ENCODE assay signal across 17 cellular contexts in genomic region chr2:233063976-233064411, GRCh38. TPM values are rescaled to one million over a fixed set of nuclear protein-coding genes. Genes with fewer than 3 reads are reported as not detected.
A peak's percentile ranks its signal among the peaks of the same experiment; 100 is the strongest.
DNase-seq lines count a peak whose midpoint lies in the region; ATAC-seq and TF ChIP-seq lines count a peak whose summit lies in the region.
"Had no signal": no experiment of that assay in that cellular context is flagged by ENCODE, and none has a peak within 500 bp of the region (broad histone marks: within the 10 kb centered on the region; RNA-seq: fewer than 3 reads in every experiment).

No MANE protein-coding gene starts in this region.

- peak overlapping the region; percentile 2 for H3K4me3 ChIP-seq in GM12875 (ENCODE audit: low read depth, low read length)

- H3K9me3 Mint-ChIP-seq in CD14-positive monocyte, result peaks cover 0 to 5% (median 0%) of the 10 kb centered on the region in 7 donors
- no peaks in the 10 kb centered on the region for H3K9me3 Mint-ChIP-seq in activated T-helper 17 cell treated with anti-CD3 and anti-CD28 coated beads, Interleukin-2, amount 50 U/mL, for 72 hours
- no peaks in the 10 kb centered on the region for H3K9me3 Mint-ChIP-seq in naive thymus-derived CD8-positive, alpha-beta T cell
- H3K9me3 Mint-ChIP-seq: H9, neural crest cell, WTC11 had no signal

- H3K4me1 Mint-ChIP-seq in CD14-positive monocyte, result peaks cover 65% of the 10 kb centered on the region
- peaks cover 25% of the 10 kb centered on the region for H3K4me1 Mint-ChIP-seq in activated T-helper 17 cell treated with anti-CD3 and anti-CD28 coated beads, Interleukin-2, amount 50 U/mL, for 72 hours
- H3K4me1 Mint-ChIP-seq in naive thymus-derived CD8-positive, alpha-beta T cell, result peaks cover 32 to 76% (median 65%) of the 10 kb centered on the region in 4 donors

- DNase-seq in CD14-positive monocyte (ENCODE audit: low spot score) (no peak), glomerular visceral epithelial cell (ENCODE audit: extremely low spot score) (no peak), HuH-7.5 (ENCODE audit: low spot score) (no peak)
- no peak for DNase-seq in naive thymus-derived CD8-positive, alpha-beta T cell
- DNase-seq in stimulated activated CD4-positive, alpha-beta T cell treated with anti-CD3 and anti-CD28 coated beads, Interleukin-2, amount 100 ng/mL, for 48 hours, result no peak
- DNase-seq: NCI-H1417; NCI-H524 treated with DMSO at 0.1 percent for 48 hours; SIG-M5; stimulated activated CD4-positive, alpha-beta T cell treated with anti-CD3 and anti-CD28 coated beads, Interleukin-12 subunit alpha, Interleukin-12 subunit beta, amount 100 ng/mL, for 4 hours had no signal

- H3K27me3 Mint-ChIP-seq in CD14-positive monocyte (ENCODE audit: low read depth in 3 of 3), result peaks cover 0 to 3% (median 0%) of the 10 kb centered on the region in 3 donors
- no peaks in the 10 kb centered on the region for H3K27me3 Mint-ChIP-seq in activated T-helper 17 cell treated with anti-CD3 and anti-CD28 coated beads, Interleukin-2, amount 50 U/mL, for 72 hours
- H3K27me3 Mint-ChIP-seq in naive thymus-derived CD8-positive, alpha-beta T cell, result no peaks in the 10 kb centered on the region

- peak overlapping the region; percentile 97 to 98 for H3K4me3 Mint-ChIP-seq in CD14-positive monocyte
- H3K4me3 Mint-ChIP-seq in activated T-helper 17 cell treated with anti-CD3 and anti-CD28 coated beads, Interleukin-2, amount 50 U/mL, for 72 hours, result peak overlapping the region; percentile 97
- peak overlapping the region; percentile 89 to 99 (median 94) for H3K4me3 Mint-ChIP-seq in naive thymus-derived CD8-positive, alpha-beta T cell
- H3K4me3 Mint-ChIP-seq: H9, neural crest cell, WTC11 had no signal

- H3K27ac Mint-ChIP-seq in CD14-positive monocyte, result peak overlapping the region in 5 of 7 donors; percentile 35 to 97 (median 86)
- H3K27ac Mint-ChIP-seq in activated T-helper 17 cell treated with anti-CD3 and anti-CD28 coated beads, Interleukin-2, amount 50 U/mL, for 72 hours, result no peak overlapping the region
- H3K27ac Mint-ChIP-seq in naive thymus-derived CD8-positive, alpha-beta T cell, result peak overlapping the region in 9 of 10 donors; percentile 65 to 99 (median 96)
- H3K27ac Mint-ChIP-seq: WTC11 had no signal

- POLR2A ChIA-PET in naive thymus-derived CD8-positive, alpha-beta T cell (lab: Charles Lee), result interaction anchor here (0.9 to 2.4 kb wide), 5 partner anchors 9 to 26 kb away, joined by 3 to 11 read pairs (median 8); no protein-coding TSS in a partner anchor

- ATAC-seq in activated T-helper 17 cell treated with anti-CD3 and anti-CD28 coated beads, Interleukin-2, amount 50 U/mL, for 72 hours (replicated peaks), result no peak
- ATAC-seq in naive thymus-derived CD8-positive, alpha-beta T cell, result no peak
- ATAC-seq in GM19035 (IDR thresholded peaks at IDR 0.05; ENCODE audit: unreplicated experiment), result no peak

- peaks cover 19 to 32% of the 10 kb centered on the region in 2 donors for H3K36me3 Mint-ChIP-seq in CD14-positive monocyte
- peaks cover 72% of the 10 kb centered on the region for H3K36me3 Mint-ChIP-seq in activated T-helper 17 cell treated with anti-CD3 and anti-CD28 coated beads, Interleukin-2, amount 50 U/mL, for 72 hours (ENCODE audit: low read depth)
- H3K36me3 Mint-ChIP-seq in naive thymus-derived CD8-positive, alpha-beta T cell, result peaks cover 0 to 46% (median 9%) of the 10 kb centered on the region in 3 donors
- H3K36me3 Mint-ChIP-seq: WTC11 had no signal

- intact Hi-C loops in CD14-positive monocyte (cut with micrococcal nuclease), result loop anchor here (5.0 kb wide), 2 partner anchors 33 to 178 kb away; no protein-coding TSS in a partner anchor

- TF ChIP-seq CTCF in CD14-positive monocyte (IDR thresholded peaks at IDR 0.05), result no peak
- TF ChIP-seq CTCF in GM12875 (IDR thresholded peaks at IDR 0.05; ENCODE audit: borderline replicate concordance, insufficient read depth, low read depth, low read length), result no peak

RNA-seq across cellular contexts. Expression of gene INPP5D, which starts 3.9 kb away (rescaled TPM):
- 10 to 100 TPM; 30.6 to 54.8 TPM for polyA plus RNA-seq in CD14-positive monocyte
- 10 to 100 TPM; 81.6 to 89.8 TPM for total RNA-seq in activated T-helper 17 cell treated with anti-CD3 and anti-CD28 coated beads, Interleukin-2, amount 50 U/mL, for 72 hours
- 100 to 1,000 TPM; 123 to 124 TPM for total RNA-seq in naive thymus-derived CD8-positive, alpha-beta T cell
- 10 to 100 TPM; 36.4 to 88.3 (median 44.7) TPM for polyA plus RNA-seq in naive thymus-derived CD8-positive, alpha-beta T cell

RNA-seq across cellular contexts. Expression of gene NEU2, which starts 31.5 kb away (rescaled TPM):
- polyA plus RNA-seq in CD14-positive monocyte, result not detected
- not detected for total RNA-seq in activated T-helper 17 cell treated with anti-CD3 and anti-CD28 coated beads, Interleukin-2, amount 50 U/mL, for 72 hours
- total RNA-seq in naive thymus-derived CD8-positive, alpha-beta T cell, result not detected
- polyA plus RNA-seq in naive thymus-derived CD8-positive, alpha-beta T cell, result not detected
- total RNA-seq: H9, neural crest cell, WTC11 had no signal
- polyA plus RNA-seq: adipose tissue, BJ had no signal

RNA-seq across cellular contexts. Expression of gene NGEF, which starts 50.9 kb away (rescaled TPM):
- not detected for polyA plus RNA-seq in CD14-positive monocyte
- 1 to 10 TPM in 1 of 2 donors, not detected in 1; 1.0 TPM for total RNA-seq in activated T-helper 17 cell treated with anti-CD3 and anti-CD28 coated beads, Interleukin-2, amount 50 U/mL, for 72 hours
- not detected for total RNA-seq in naive thymus-derived CD8-positive, alpha-beta T cell
- not detected for polyA plus RNA-seq in naive thymus-derived CD8-positive, alpha-beta T cell
